ENCODE assay signal across 11 cellular contexts in the genomic region with DNA sequence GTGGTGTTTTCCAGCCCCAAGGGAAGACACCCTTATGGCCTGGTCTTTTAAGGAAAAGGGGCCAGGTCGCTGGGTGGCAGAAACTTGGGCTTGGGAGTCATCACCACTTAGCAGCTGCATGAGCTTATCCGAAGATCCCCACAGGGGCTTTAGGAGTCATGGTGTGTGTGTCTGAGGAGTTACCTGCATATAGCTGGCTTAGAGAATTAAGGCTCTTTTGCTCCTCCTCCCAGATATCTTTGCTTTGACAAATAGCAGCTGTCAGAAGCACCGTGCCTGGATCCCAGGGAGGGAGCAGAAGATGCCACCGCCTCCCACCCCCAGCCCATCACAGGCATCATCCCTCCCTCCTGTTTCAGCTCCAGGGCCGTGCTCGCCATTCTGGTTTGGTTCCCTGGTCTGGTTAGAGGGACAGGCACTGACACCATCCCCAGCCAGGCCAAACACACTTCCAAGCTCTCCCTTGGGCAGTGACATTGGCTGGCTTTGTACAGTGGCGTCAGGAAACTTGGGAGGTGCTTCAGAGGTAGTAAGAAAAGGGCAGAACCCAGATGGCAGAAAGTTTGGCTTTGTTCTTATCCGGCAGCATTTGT. TPM values are rescaled to one million over a fixed set of nuclear protein-coding genes. Genes with fewer than 3 reads are reported as not detected.
A peak's percentile ranks its signal among the peaks of the same experiment; 100 is the strongest.
DNase-seq lines count a peak whose midpoint lies in the region; ATAC-seq and TF ChIP-seq lines count a peak whose summit lies in the region.
"Had no signal": no experiment of that assay in that cellular context is flagged by ENCODE, and none has a peak within 500 bp of the region (broad histone marks: within the 10 kb centered on the region; RNA-seq: fewer than 3 reads in every experiment).

No MANE protein-coding gene starts in this region.

- H3K4me3 ChIP-seq in right cardiac atrium (ENCODE audit: low read length) (no peak overlapping the region), stomach smooth muscle (ENCODE audit: low read length in 2 of 2) (no peak overlapping the region)

- H3K36me3 ChIP-seq in stomach smooth muscle (ENCODE audit: control insufficient read depth in 2 of 2, insufficient read depth in 2 of 2, low read length in 2 of 2) = peaks cover 6 to 7% of the 10 kb centered on the region in 2 donors

- H3K36me3 Mint-ChIP-seq in activated CD4-positive, alpha-beta T cell treated with anti-CD3 and anti-CD28 coated beads, Interleukin-2, amount 10 ng/mL, durations not matched to agents 7 days and 5 days (ENCODE audit: low read depth) = no peaks in the 10 kb centered on the region
- H3K36me3 Mint-ChIP-seq in T-cell = no peaks in the 10 kb centered on the region

- 66% methylated on average over 8 of the region's 8 CpGs for WGBS in right cardiac atrium

- in situ Hi-C loops in ACHN (cut with HindIII; ENCODE audit: low pct_ligation_motif_present, low pct_unique_long_range_greater_than_20kb, low sequenced_read_pairs) = no loop called here

- POLR2A ChIA-PET in activated CD4-positive, alpha-beta T cell treated with anti-CD3 and anti-CD28 coated beads, Interleukin-2, amount 10 ng/mL, durations not matched to agents 7 days and 5 days (lab: Charles Lee) = no interaction called here
- POLR2A ChIA-PET in T-cell (lab: Charles Lee) = no interaction called here

- intact Hi-C loops in right cardiac atrium (cut with DNase I) = no loop called here

- no peak for TF ChIP-seq POLR2A in GM18505 (IDR thresholded peaks at IDR 0.05; ENCODE audit: borderline replicate concordance, extremely low read depth, insufficient read depth, insufficient read length)

- H3K27me3 Mint-ChIP-seq in activated CD4-positive, alpha-beta T cell treated with anti-CD3 and anti-CD28 coated beads, Interleukin-2, amount 10 ng/mL, durations not matched to agents 7 days and 5 days = no peaks in the 10 kb centered on the region
- no peaks in the 10 kb centered on the region for H3K27me3 Mint-ChIP-seq in T-cell

- ATAC-seq in T-cell (replicated peaks in 1 of 4) = no peak
- peak in 1 of 2 donors; percentile 65 for ATAC-seq in right cardiac atrium
- no peak for ATAC-seq in GM18505 (IDR thresholded peaks at IDR 0.05; ENCODE audit: unreplicated experiment)

- DNase-seq in activated CD4-positive, alpha-beta T cell treated with anti-CD3 and anti-CD28 coated beads, Interleukin-2, amount 10 ng/mL, durations not matched to agents 7 days and 5 days = no peak
- DNase-seq in activated CD4-positive, alpha-beta T cell treated with anti-CD3 and anti-CD28 coated beads, Interleukin-2, amount 50 U/mL, for 4 hours = no peak
- DNase-seq in T-cell (no peak), right cardiac atrium (no peak), ACHN (no peak), NCI-H2081 (lab: John Stamatoyannopoulos, UW) (no peak)
- DNase-seq: HFFc6, NCI-H1436 treated with DMSO at 0.1 percent for 48 hours, PC-3 had no signal

- peaks cover 51% of the 10 kb centered on the region for H3K4me1 Mint-ChIP-seq in activated CD4-positive, alpha-beta T cell treated with anti-CD3 and anti-CD28 coated beads, Interleukin-2, amount 10 ng/mL, durations not matched to agents 7 days and 5 days
- peaks cover 29 to 52% (median 45%) of the 10 kb centered on the region in 3 donors for H3K4me1 Mint-ChIP-seq in T-cell

- H3K27ac Mint-ChIP-seq in activated CD4-positive, alpha-beta T cell treated with anti-CD3 and anti-CD28 coated beads, Interleukin-2, amount 10 ng/mL, durations not matched to agents 7 days and 5 days = peak overlapping the region; percentile 90
- H3K27ac Mint-ChIP-seq in T-cell = peak overlapping the region; percentile 88 to 92
- H3K27ac Mint-ChIP-seq: HFFc6 had no signal

- H3K9me3 Mint-ChIP-seq in activated CD4-positive, alpha-beta T cell treated with anti-CD3 and anti-CD28 coated beads, Interleukin-2, amount 10 ng/mL, durations not matched to agents 7 days and 5 days = peaks cover 3% of the 10 kb centered on the region
- H3K9me3 Mint-ChIP-seq in T-cell = no peaks in the 10 kb centered on the region
- H3K9me3 Mint-ChIP-seq: HFFc6 had no signal

- H3K27ac ChIP-seq in right cardiac atrium (ENCODE audit: low read length) = peak overlapping the region; percentile 68
- peak overlapping the region; percentile 46 for H3K27ac ChIP-seq in stomach smooth muscle (ENCODE audit: low read length)

- H3K4me3 Mint-ChIP-seq in activated CD4-positive, alpha-beta T cell treated with anti-CD3 and anti-CD28 coated beads, Interleukin-2, amount 10 ng/mL, durations not matched to agents 7 days and 5 days = peak overlapping the region; percentile 32
- peak overlapping the region in 2 of 3 donors; percentile 22 to 39 for H3K4me3 Mint-ChIP-seq in T-cell
- H3K4me3 Mint-ChIP-seq: HFFc6 had no signal

- CTCF ChIA-PET in activated CD4-positive, alpha-beta T cell treated with anti-CD3 and anti-CD28 coated beads, Interleukin-2, amount 10 ng/mL, durations not matched to agents 7 days and 5 days (lab: Charles Lee) = interaction anchor here (1.0 to 4.4 kb wide), 7 partner anchors 11 to 101 kb away, joined by 3 to 37 read pairs (median 5); a partner anchor contains a TSS
- CTCF ChIA-PET in T-cell (lab: Charles Lee) = interaction anchor here (0.6 to 2.2 kb wide), 4 partner anchors 10 to 35 kb away, joined by 4 to 12 read pairs (median 10); no protein-coding TSS in a partner anchor

- H3K27me3 ChIP-seq in right cardiac atrium (ENCODE audit: control insufficient read depth, insufficient read depth) (no peaks in the 10 kb centered on the region), stomach smooth muscle (ENCODE audit: control insufficient read depth in 1 of 2, insufficient read depth in 2 of 2, low read length in 2 of 2) (no peaks in the 10 kb centered on the region)

- H3K4me1 ChIP-seq in right cardiac atrium (ENCODE audit: control insufficient read depth, insufficient read depth, low read length) (peaks cover 16% of the 10 kb centered on the region), stomach smooth muscle (ENCODE audit: control insufficient read depth, insufficient read depth, low read length) (peaks cover 40% of the 10 kb centered on the region)

- no peak overlapping the region for H3K9ac ChIP-seq in stomach smooth muscle (ENCODE audit: low read length in 2 of 2)

- H3K9me3 ChIP-seq in right cardiac atrium (ENCODE audit: control insufficient read depth, low read length) = no peaks in the 10 kb centered on the region
- H3K9me3 ChIP-seq in stomach smooth muscle (ENCODE audit: control insufficient read depth in 2 of 2, low read length in 2 of 2) = no peaks in the 10 kb centered on the region

RNA-seq across cellular contexts. Expression of a gene that starts 17.4 kb away (rescaled TPM):
- under 1 TPM in 1 of 2 experiments, not detected in 1; 0.20 TPM for total RNA-seq in activated CD4-positive, alpha-beta T cell treated with anti-CD3 and anti-CD28 coated beads, Interleukin-2, amount 10 ng/mL, durations not matched to agents 7 days and 5 days
- total RNA-seq in T-cell (under 1 TPM in 3 of 5 donors, not detected in 2; 0.13 to 0.47 (median 0.26) TPM), right cardiac atrium (10 to 100 TPM; 28.2 to 55.9 (median 39.5) TPM)
- 56.5 TPM for polyA plus RNA-seq in right cardiac atrium

RNA-seq across cellular contexts. Expression of a gene that starts 49.2 kb away (rescaled TPM):
- total RNA-seq in activated CD4-positive, alpha-beta T cell treated with anti-CD3 and anti-CD28 coated beads, Interleukin-2, amount 10 ng/mL, durations not matched to agents 7 days and 5 days = 10 to 100 TPM; 11.4 to 13.1 TPM
- 10 to 100 TPM; 10.1 to 15.6 (median 14.4) TPM for total RNA-seq in T-cell
- 10 to 100 TPM in 1 of 4 donors, 1 to 10 TPM in 3; 6.4 to 11.2 (median 9.1) TPM for total RNA-seq in right cardiac atrium
- polyA plus RNA-seq in right cardiac atrium = 3.8 TPM

Comparison
In these comparisons a context has a peak if more than half of its experiments do, and no peak if none do; other contexts are left out.
1. RNA of a gene that starts 17.4 kb away (total RNA-seq): 28.2 to 55.9 TPM in right cardiac atrium; 0.20 TPM in activated CD4-positive, alpha-beta T cell treated with anti-CD3 and anti-CD28 coated beads, Interleukin-2, amount 10 ng/mL, durations not matched to agents 7 days and 5 days and 0.13 to 0.47 TPM in T-cell; every median in the first group is over 10 times any median in the second.